ENCODE assay signal across 1 cellular context in the genomic region with DNA sequence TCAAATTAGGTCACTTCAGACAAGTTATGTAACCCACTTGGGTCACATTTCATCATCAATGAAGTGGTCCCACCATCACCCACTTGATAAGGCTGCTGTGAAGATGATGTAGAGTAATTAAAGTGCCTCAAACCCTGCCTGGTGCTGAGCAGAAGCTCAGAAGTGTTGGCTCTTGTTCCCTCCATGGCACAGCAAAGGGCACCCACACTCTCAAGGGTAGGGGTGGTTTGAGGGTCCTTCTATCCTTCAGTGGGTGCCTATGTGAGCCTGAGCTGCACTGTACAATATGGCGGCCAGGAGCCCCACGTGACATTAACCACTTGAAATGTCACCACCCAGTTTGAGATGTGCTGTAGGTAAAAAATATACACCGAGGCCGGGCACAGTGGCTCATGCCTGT.
TF ChIP-seq lines count a peak whose summit lies in the region.

No MANE protein-coding gene starts in this region.

TF ChIP-seq in HepG2, 621 proteins besides CTCF, POLR2A, EP300 and RAD21:
- TF ChIP-seq KDM4B (CRISPR knock-in tag; IDR thresholded peaks at IDR 0.05) (no peak), CEBPB (IDR thresholded peaks at IDR 0.05; ENCODE audit: borderline replicate concordance, low read depth, low read length) (peak; percentile 36; the same call in 1 of the 2 replicates)
